ENCODE assay signal across 9 cellular contexts in the genomic region with DNA sequence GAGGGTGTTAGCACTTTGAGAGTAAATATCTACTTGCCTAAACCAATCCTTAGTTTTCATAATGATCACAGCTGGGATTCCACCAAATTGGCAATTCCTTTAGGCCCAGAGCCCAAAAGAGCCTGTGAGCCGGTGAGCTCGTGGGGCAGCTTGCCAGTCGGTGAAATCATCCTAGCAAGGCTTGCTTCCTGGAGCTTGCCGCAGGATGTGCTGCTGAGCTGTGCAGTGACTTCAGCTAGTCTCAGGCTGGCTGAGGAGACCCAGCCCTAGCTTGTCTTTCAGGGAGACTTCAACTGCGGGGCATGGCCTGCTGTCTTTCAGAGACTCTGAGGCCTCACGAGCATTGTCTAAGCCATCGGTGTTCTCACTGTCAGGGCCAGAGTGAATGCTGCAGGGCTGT.
DNase-seq lines count a peak whose midpoint lies in the region; ATAC-seq, FAIRE-seq and TF ChIP-seq lines count a peak whose summit lies in the region.
"Had no signal": no experiment of that assay in that cellular context is flagged by ENCODE, and none has a peak within 500 bp of the region (broad histone marks: within the 10 kb centered on the region; RNA-seq: fewer than 3 reads in every experiment).

No MANE protein-coding gene starts in this region.

- H3K27me3 ChIP-seq in adrenal gland (no peaks in the 10 kb centered on the region), H7 (ENCODE audit: control insufficient read depth, insufficient read depth, low read length) (no peaks in the 10 kb centered on the region)

- in situ Hi-C loops in G401 (cut with HindIII; ENCODE audit: low sequenced_read_pairs) = no loop called here

- WGBS in adrenal gland, 4 donors = 21 to 26% (median 25%) methylated on average over 2 to 7 of the region's 7 CpGs

- no peak for FAIRE-seq in GM19239 (lab: Jason Lieb, UNC)
- FAIRE-seq: GM12878 had no signal

- TF ChIP-seq CTCF in adrenal gland (IDR thresholded peaks at IDR 0.05) = peak in 5 of 6 experiments; percentile 29 to 50 (median 40)

- H3K4me1 ChIP-seq in adrenal gland (replicated peaks in 1 of 2) = peaks cover 19 to 22% of the 10 kb centered on the region in 2 donors

- ATAC-seq in Right ventricle myocardium inferior = peak; percentile 85
- ATAC-seq in GM18870 (IDR thresholded peaks at IDR 0.05; ENCODE audit: unreplicated experiment) = no peak

- H3K36me3 ChIP-seq in adrenal gland (replicated peaks in 1 of 2) = no peaks in the 10 kb centered on the region
- peaks cover 7% of the 10 kb centered on the region for H3K36me3 ChIP-seq in H7 (replicated peaks; ENCODE audit: control insufficient read depth, insufficient read depth, low read length)

- DNase-seq in G401 (ENCODE audit: low spot score) = peak; percentile 96
- peak; percentile 86 to 96 (median 93) for DNase-seq in adrenal gland
- DNase-seq in Right ventricle myocardium inferior (ENCODE audit: missing footprints) = peak; percentile 91
- peak; percentile 39 for DNase-seq in putamen (ENCODE audit: low spot score)
- DNase-seq in NCI-H2171 (lab: John Stamatoyannopoulos, UW) = no peak
- DNase-seq in GM19239 (ENCODE audit: insufficient read length, low spot score) = no peak
- no peak for DNase-seq in H7

- H3K27ac ChIP-seq in adrenal gland = peak overlapping the region in 4 of 5 donors; percentile 9 to 77 (median 73)

- H3K9me3 ChIP-seq in adrenal gland (replicated peaks in 1 of 3) = no peaks in the 10 kb centered on the region

- H3K4me3 ChIP-seq in adrenal gland = no peak overlapping the region
- H3K4me3 ChIP-seq in H7 (ENCODE audit: insufficient read depth, low read depth, low read length) = no peak overlapping the region
- H3K4me3 ChIP-seq: GM12878 had no signal

- intact Hi-C loops in adrenal gland (cut with DNase I) = loop anchor here (5.0 to 10.0 kb wide), 2 partner anchors 65 to 67 kb away; no protein-coding TSS in a partner anchor
- intact Hi-C loops in Right ventricle myocardium inferior (cut with DNase I) = loop anchor here (1.0 to 10.0 kb wide), 3 partner anchors 50 to 103 kb away; a partner anchor contains a TSS

- TF ChIP-seq POLR2A in adrenal gland (IDR thresholded peaks at IDR 0.05) = no peak

Comparison
In these comparisons a context has a peak if more than half of its experiments do, and no peak if none do; other contexts are left out.
1. DNase-seq: peak in G401 (single experiment), adrenal gland (7 of 7), Right ventricle myocardium inferior (single experiment) and putamen (single experiment); none in NCI-H2171 (single experiment), GM19239 (single experiment) and H7 (single experiment).